In genomic region chr9:127557998-127558546, GRCh38 we compare ENCODE assay signal across 10 cellular contexts.
DNase-seq lines count a peak whose midpoint lies in the region; ATAC-seq and TF ChIP-seq lines count a peak whose summit lies in the region.
"Had no signal": no experiment of that assay in that cellular context is flagged by ENCODE, and none has a peak within 500 bp of the region (broad histone marks: within the 10 kb centered on the region; RNA-seq: fewer than 3 reads in every experiment).

No MANE protein-coding gene starts in this region.

- H3K4me1 Mint-ChIP-seq in stimulated activated naive CD8-positive, alpha-beta T cell treated with anti-CD3 and anti-CD28 coated beads, Interleukin-15, Interleukin-2, amounts not matched to agents 100 ng/mL and 50 ng/mL, for 24 hours (ENCODE audit: low read depth), result peaks cover 63% of the 10 kb centered on the region
- H3K4me1 Mint-ChIP-seq in nephron, result peaks cover 64% of the 10 kb centered on the region

- no peak for DNase-seq in stimulated activated naive CD8-positive, alpha-beta T cell treated with anti-CD3 and anti-CD28 coated beads, Interleukin-15, Interleukin-2, amounts not matched to agents 100 U/mL and 50 U/mL, for 24 hours
- DNase-seq in stimulated activated CD8-positive, alpha-beta memory T cell treated with anti-CD3 and anti-CD28 coated beads, Interleukin-4, amount 100 ng/mL, for 48 hours, result no peak
- no peak for DNase-seq in NK-92 treated with Interleukin-12 subunit alpha and Interleukin-12 subunit beta, amount 100 ng/mL, for 24 hours (lab: John Stamatoyannopoulos, UW)
- DNase-seq in Kasumi-1 (lab: John Stamatoyannopoulos, UW), result no peak
- no peak for DNase-seq in NAMALWA (ENCODE audit: low spot score)
- DNase-seq: DMS79, NCI-H187 treated with DMSO at 0.1 percent for 48 hours had no signal

- H3K36me3 Mint-ChIP-seq in stimulated activated naive CD8-positive, alpha-beta T cell treated with anti-CD3 and anti-CD28 coated beads, Interleukin-15, Interleukin-2, amounts not matched to agents 100 ng/mL and 50 ng/mL, for 24 hours (ENCODE audit: low read depth), result no peaks in the 10 kb centered on the region
- peaks cover 5% of the 10 kb centered on the region for H3K36me3 Mint-ChIP-seq in nephron (ENCODE audit: low read depth)

- H3K9me3 Mint-ChIP-seq in stimulated activated naive CD8-positive, alpha-beta T cell treated with anti-CD3 and anti-CD28 coated beads, Interleukin-15, Interleukin-2, amounts not matched to agents 100 ng/mL and 50 ng/mL, for 24 hours, result no peaks in the 10 kb centered on the region
- no peaks in the 10 kb centered on the region for H3K9me3 Mint-ChIP-seq in nephron

- peak overlapping the region; percentile 57 for H3K27ac Mint-ChIP-seq in stimulated activated naive CD8-positive, alpha-beta T cell treated with anti-CD3 and anti-CD28 coated beads, Interleukin-15, Interleukin-2, amounts not matched to agents 100 ng/mL and 50 ng/mL, for 24 hours
- peak overlapping the region; percentile 81 to 91 (median 90) for H3K27ac Mint-ChIP-seq in nephron

- no peak for ATAC-seq in stimulated activated naive CD8-positive, alpha-beta T cell treated with anti-CD3 and anti-CD28 coated beads, Interleukin-15, Interleukin-2, amounts not matched to agents 100 U/mL and 50 U/mL, for 24 hours

- H3K4me3 Mint-ChIP-seq in stimulated activated naive CD8-positive, alpha-beta T cell treated with anti-CD3 and anti-CD28 coated beads, Interleukin-15, Interleukin-2, amounts not matched to agents 100 ng/mL and 50 ng/mL, for 24 hours, result no peak overlapping the region
- H3K4me3 Mint-ChIP-seq in nephron, result peak overlapping the region in 1 of 3 experiments; percentile 5

- H3K27me3 Mint-ChIP-seq in stimulated activated naive CD8-positive, alpha-beta T cell treated with anti-CD3 and anti-CD28 coated beads, Interleukin-15, Interleukin-2, amounts not matched to agents 100 ng/mL and 50 ng/mL, for 24 hours, result no peaks in the 10 kb centered on the region
- H3K27me3 Mint-ChIP-seq in nephron (ENCODE audit: low read depth), result no peaks in the 10 kb centered on the region

- TF ChIP-seq CTCF in nephron (IDR thresholded peaks at IDR 0.05; ENCODE audit: unreplicated experiment in 3 of 3), result no peak

- peak overlapping the region; percentile 54 for H3K27ac ChIP-seq in cingulate gyrus (ENCODE audit: low read depth, low read length)
